ENCODE assay signal across 25 cellular contexts in genomic region chr10:18438356-18439126, GRCh38.
DNase-seq lines count a peak whose midpoint lies in the region; ATAC-seq lines count a peak whose summit lies in the region.
"Had no signal": no experiment of that assay in that cellular context is flagged by ENCODE, and none has a peak within 500 bp of the region (broad histone marks: within the 10 kb centered on the region; RNA-seq: fewer than 3 reads in every experiment).

No MANE protein-coding gene starts in this region.

- H3K36me3 ChIP-seq in CD8-positive, alpha-beta memory T cell (ENCODE audit: insufficient read depth, low read length) = no peaks in the 10 kb centered on the region
- H3K36me3 ChIP-seq: gastrocnemius medialis, spleen, upper lobe of left lung had no signal

- no peaks in the 10 kb centered on the region for H3K4me1 Mint-ChIP-seq in CD8-positive, alpha-beta memory T cell
- H3K4me1 Mint-ChIP-seq in natural killer cell treated with Interleukin-12 subunit alpha and Interleukin-12 subunit beta and Interleukin-15 and Interleukin-18, amount 100 ng/mL, for 72 hours (ENCODE audit: low read depth in 2 of 2) = no peaks in the 10 kb centered on the region
- H3K4me1 Mint-ChIP-seq: CD4-positive, CD25-positive, alpha-beta regulatory T cell; natural killer cell; T-helper 17 cell had no signal

- H3K36me3 Mint-ChIP-seq in CD8-positive, alpha-beta memory T cell = no peaks in the 10 kb centered on the region
- H3K36me3 Mint-ChIP-seq in natural killer cell treated with Interleukin-12 subunit alpha and Interleukin-12 subunit beta and Interleukin-15 and Interleukin-18, amount 100 ng/mL, for 72 hours = no peaks in the 10 kb centered on the region
- H3K36me3 Mint-ChIP-seq: activated naive CD8-positive, alpha-beta T cell; CD4-positive, CD25-positive, alpha-beta regulatory T cell; natural killer cell had no signal

- H3K9me3 ChIP-seq in CD8-positive, alpha-beta memory T cell (ENCODE audit: low read length) = no peaks in the 10 kb centered on the region
- H3K9me3 ChIP-seq: gastrocnemius medialis, spleen, upper lobe of left lung had no signal

- H3K4me3 Mint-ChIP-seq in CD8-positive, alpha-beta memory T cell = no peak overlapping the region
- no peak overlapping the region for H3K4me3 Mint-ChIP-seq in natural killer cell treated with Interleukin-12 subunit alpha and Interleukin-12 subunit beta and Interleukin-15 and Interleukin-18, amount 100 ng/mL, for 72 hours
- H3K4me3 Mint-ChIP-seq: activated naive CD8-positive, alpha-beta T cell; CD4-positive, CD25-positive, alpha-beta regulatory T cell; natural killer cell; T-helper 17 cell had no signal

- H3K9me3 Mint-ChIP-seq in CD8-positive, alpha-beta memory T cell = no peaks in the 10 kb centered on the region
- no peaks in the 10 kb centered on the region for H3K9me3 Mint-ChIP-seq in natural killer cell treated with Interleukin-12 subunit alpha and Interleukin-12 subunit beta and Interleukin-15 and Interleukin-18, amount 100 ng/mL, for 72 hours

- peak; percentile 84 to 86 for ATAC-seq in left cardiac atrium
- no peak for ATAC-seq in natural killer cell treated with Interleukin-12 subunit alpha and Interleukin-12 subunit beta and Interleukin-15 and Interleukin-18, amount 100 ng/mL, for 72 hours
- ATAC-seq: gastrocnemius medialis, HepG2, natural killer cell, T-helper 17 cell had no signal

- no peaks in the 10 kb centered on the region for H3K27me3 ChIP-seq in CD8-positive, alpha-beta memory T cell (ENCODE audit: insufficient read depth, low read length, poor library complexity, severe bottlenecking)
- H3K27me3 ChIP-seq: gastrocnemius medialis, spleen, upper lobe of left lung had no signal

- H3K27ac Mint-ChIP-seq in CD8-positive, alpha-beta memory T cell = no peak overlapping the region
- H3K27ac Mint-ChIP-seq in natural killer cell treated with Interleukin-12 subunit alpha and Interleukin-12 subunit beta and Interleukin-15 and Interleukin-18, amount 100 ng/mL, for 72 hours = no peak overlapping the region
- H3K27ac Mint-ChIP-seq: activated naive CD8-positive, alpha-beta T cell; natural killer cell; T-helper 17 cell had no signal

- DNase-seq in NCI-H2171 (lab: John Stamatoyannopoulos, UW) (peak; percentile 34), cerebellar cortex (ENCODE audit: low spot score) (peak; percentile 94), left cardiac atrium (no peak), medulla oblongata (ENCODE audit: extremely low spot score) (no peak)
- no peak for DNase-seq in CD8-positive, alpha-beta memory T cell
- DNase-seq in natural killer cell treated with Interleukin-12 subunit alpha and Interleukin-12 subunit beta and Interleukin-15 and Interleukin-18, amount 100 ng/mL, for 72 hours (ENCODE audit: low spot score) = no peak
- DNase-seq: activated CD4-positive, alpha-beta T cell treated with anti-CD3 and anti-CD28 coated beads for 4 hours; activated effector memory CD4-positive, alpha-beta T cell treated with Interleukin-2 at 50 U/mL for 16 hours; activated T-cell treated with anti-CD3 and anti-CD28 coated beads for 4 hours; CD4-positive, CD25-positive, alpha-beta regulatory T cell; dermis blood vessel endothelial cell; gastrocnemius medialis; GOT3; Kasumi-1; MV-4-11; natural killer cell; NCI-H187 treated with DMSO at 0.1 percent for 48 hours; NCI-H226; RPMI8226; spleen; T-helper 17 cell had no signal

- peak overlapping the region; percentile 57 for H3K27ac ChIP-seq in temporal lobe (ENCODE audit: low read depth, low read length)
- H3K27ac ChIP-seq in CD8-positive, alpha-beta memory T cell (ENCODE audit: low read depth, low read length) = no peak overlapping the region
- H3K27ac ChIP-seq: gastrocnemius medialis, spleen, upper lobe of left lung had no signal

- POLR2A ChIA-PET in CD8-positive, alpha-beta memory T cell (lab: Charles Lee) = no interaction called here

- CTCF ChIA-PET in CD8-positive, alpha-beta memory T cell (lab: Charles Lee) = no interaction called here

- intact Hi-C loops in left cardiac atrium (cut with DNase I) = no loop called here

- no peaks in the 10 kb centered on the region for H3K4me1 ChIP-seq in CD8-positive, alpha-beta memory T cell (ENCODE audit: insufficient read depth, low read length)
- H3K4me1 ChIP-seq: gastrocnemius medialis, spleen, upper lobe of left lung had no signal

- H3K27me3 Mint-ChIP-seq in CD8-positive, alpha-beta memory T cell = peaks cover 0 to 5% of the 10 kb centered on the region in 2 donors
- H3K27me3 Mint-ChIP-seq in natural killer cell treated with Interleukin-12 subunit alpha and Interleukin-12 subunit beta and Interleukin-15 and Interleukin-18, amount 100 ng/mL, for 72 hours = no peaks in the 10 kb centered on the region
- H3K27me3 Mint-ChIP-seq: activated naive CD8-positive, alpha-beta T cell had no signal

- no peak overlapping the region for H3K4me3 ChIP-seq in CD8-positive, alpha-beta memory T cell (ENCODE audit: low read length)
- H3K4me3 ChIP-seq: gastrocnemius medialis, spleen, upper lobe of left lung had no signal

Comparison
In these comparisons a context has a peak if more than half of its experiments do, and no peak if none do; other contexts are left out.
1. DNase-seq: peak in NCI-H2171 (single experiment) and cerebellar cortex (single experiment); none in left cardiac atrium (single experiment), medulla oblongata (single experiment), CD8-positive, alpha-beta memory T cell (0 of 5) and natural killer cell treated with Interleukin-12 subunit alpha and Interleukin-12 subunit beta and Interleukin-15 and Interleukin-18, amount 100 ng/mL, for 72 hours (single experiment).
2. ATAC-seq: peak in left cardiac atrium (2 of 2); none in natural killer cell treated with Interleukin-12 subunit alpha and Interleukin-12 subunit beta and Interleukin-15 and Interleukin-18, amount 100 ng/mL, for 72 hours (0 of 2).